In the genomic region with DNA sequence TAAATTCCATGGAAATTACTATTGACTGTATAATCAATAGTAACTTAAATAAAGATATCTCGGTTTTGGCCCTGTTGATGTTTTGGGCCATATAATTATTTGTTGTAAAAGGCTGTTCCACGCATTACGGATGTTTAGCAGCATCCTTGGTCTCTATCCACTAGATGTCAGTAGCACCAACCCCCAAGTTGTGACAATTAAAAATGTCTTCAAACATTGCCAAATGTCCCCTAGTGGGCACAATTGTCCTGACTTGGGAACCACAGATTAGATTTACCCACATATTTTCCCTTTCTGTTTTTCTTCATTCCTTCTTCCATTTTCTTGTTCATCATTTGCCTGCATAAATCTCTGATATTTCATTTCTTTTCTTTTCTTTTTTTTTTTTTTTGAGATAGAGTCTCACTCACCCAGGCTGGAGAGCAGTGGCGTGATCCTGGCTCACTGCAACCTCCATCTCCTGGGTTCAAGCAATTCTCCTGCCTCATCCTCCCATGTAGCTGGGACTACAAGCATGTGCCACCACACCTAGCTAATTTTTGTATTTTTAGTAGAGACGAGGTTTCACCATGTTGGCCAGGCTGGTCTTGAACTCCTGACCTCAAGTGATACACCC, we compare ENCODE assay signal across 8 cellular contexts. TPM values are rescaled to one million over a fixed set of nuclear protein-coding genes. Genes with fewer than 3 reads are reported as not detected.
DNase-seq lines count a peak whose midpoint lies in the region; ATAC-seq, FAIRE-seq and TF ChIP-seq lines count a peak whose summit lies in the region.

No MANE protein-coding gene starts in this region.

- TF ChIP-seq POLR2A in prostate gland (IDR thresholded peaks at IDR 0.05): no peak

- FAIRE-seq in RCC 7860 (lab: Jason Lieb, UNC): peak; percentile 85

- H3K27me3 Mint-ChIP-seq in activated T-cell treated with anti-CD3 and anti-CD28 coated beads, Interleukin-2, amount 50 U/mL, for 72 hours (ENCODE audit: low read depth): peaks cover 31% of the 10 kb centered on the region
- peaks cover 55% of the 10 kb centered on the region for H3K27me3 Mint-ChIP-seq in activated T-cell treated with anti-CD3 and anti-CD28 coated beads, Interleukin-2, amount 50 U/mL, for 24 hours

- H3K4me3 ChIP-seq in epithelial cell of esophagus (ENCODE audit: low read length) (no peak overlapping the region), prostate gland (no peak overlapping the region)

- H3K4me1 Mint-ChIP-seq in activated T-cell treated with anti-CD3 and anti-CD28 coated beads, Interleukin-2, amount 50 U/mL, for 72 hours (ENCODE audit: low read depth): no peaks in the 10 kb centered on the region
- H3K4me1 Mint-ChIP-seq in activated T-cell treated with anti-CD3 and anti-CD28 coated beads, Interleukin-2, amount 50 U/mL, for 24 hours (ENCODE audit: low read depth): peaks cover 1% of the 10 kb centered on the region

- no peaks in the 10 kb centered on the region for H3K9me3 ChIP-seq in prostate gland

- H3K27ac Mint-ChIP-seq in activated T-cell treated with anti-CD3 and anti-CD28 coated beads, Interleukin-2, amount 50 U/mL, for 72 hours: no peak overlapping the region
- no peak overlapping the region for H3K27ac Mint-ChIP-seq in activated T-cell treated with anti-CD3 and anti-CD28 coated beads, Interleukin-2, amount 50 U/mL, for 24 hours

- peak; percentile 18 to 22 for DNase-seq in activated T-cell treated with anti-CD3 and anti-CD28 coated beads, Interleukin-2, amount 50 U/mL, for 72 hours
- no peak for DNase-seq in activated T-cell treated with anti-CD3 and anti-CD28 coated beads, Interleukin-2, amount 50 U/mL, for 24 hours
- DNase-seq in HS-27A (ENCODE audit: low read depth): peak; percentile 39
- peak; percentile 49 for DNase-seq in RCC 7860 (ENCODE audit: low spot score)
- DNase-seq in epithelial cell of esophagus (ENCODE audit: low read depth): peak; percentile 60
- DNase-seq in prostate gland (ENCODE audit: low spot score): no peak

- H3K36me3 ChIP-seq in prostate gland: no peaks in the 10 kb centered on the region

- H3K9me3 Mint-ChIP-seq in activated T-cell treated with anti-CD3 and anti-CD28 coated beads, Interleukin-2, amount 50 U/mL, for 72 hours: no peaks in the 10 kb centered on the region
- H3K9me3 Mint-ChIP-seq in activated T-cell treated with anti-CD3 and anti-CD28 coated beads, Interleukin-2, amount 50 U/mL, for 24 hours: no peaks in the 10 kb centered on the region

- H3K4me1 ChIP-seq in prostate gland (replicated peaks): no peaks in the 10 kb centered on the region

- no peak overlapping the region for H3K4me3 Mint-ChIP-seq in activated T-cell treated with anti-CD3 and anti-CD28 coated beads, Interleukin-2, amount 50 U/mL, for 72 hours
- H3K4me3 Mint-ChIP-seq in activated T-cell treated with anti-CD3 and anti-CD28 coated beads, Interleukin-2, amount 50 U/mL, for 24 hours: no peak overlapping the region

- peak; percentile 52 to 68 for ATAC-seq in activated T-cell treated with anti-CD3 and anti-CD28 coated beads, Interleukin-2, amount 50 U/mL, for 72 hours (replicated peaks in 1 of 2)
- no peak for ATAC-seq in GM21723 (IDR thresholded peaks at IDR 0.05; ENCODE audit: unreplicated experiment)
- no peak for ATAC-seq in HG03439 (IDR thresholded peaks at IDR 0.05; ENCODE audit: unreplicated experiment)

- intact Hi-C loops in prostate gland (cut with DNase I): no loop called here

- H3K27me3 ChIP-seq in prostate gland (replicated peaks; ENCODE audit: insufficient read depth): no peaks in the 10 kb centered on the region

- TF ChIP-seq CTCF in epithelial cell of esophagus (IDR thresholded peaks at IDR 0.05; ENCODE audit: insufficient read depth, low read depth, low read length, missing control alignments): peak; percentile 64
- peak in 3 of 4 experiments; percentile 7 to 45 (median 20) for TF ChIP-seq CTCF in prostate gland (IDR thresholded peaks at IDR 0.05)

- no peak overlapping the region for H3K27ac ChIP-seq in prostate gland

- WGBS in prostate gland: 56% methylated on average over 5 of the region's 5 CpGs

- H3K36me3 Mint-ChIP-seq in activated T-cell treated with anti-CD3 and anti-CD28 coated beads, Interleukin-2, amount 50 U/mL, for 72 hours (ENCODE audit: insufficient read depth in 2 of 2): peaks cover 0 to 1% of the 10 kb centered on the region in 2 donors
- H3K36me3 Mint-ChIP-seq in activated T-cell treated with anti-CD3 and anti-CD28 coated beads, Interleukin-2, amount 50 U/mL, for 24 hours (ENCODE audit: low read depth): no peaks in the 10 kb centered on the region

RNA-seq across cellular contexts. Expression of gene WFDC8, which starts 13.6 kb away (rescaled TPM):
- not detected for total RNA-seq in activated T-cell treated with anti-CD3 and anti-CD28 coated beads, Interleukin-2, amount 50 U/mL, for 72 hours
- total RNA-seq in prostate gland: not detected

RNA-seq across cellular contexts. Expression of gene WFDC10A, which starts 36.9 kb away (rescaled TPM):
- not detected for total RNA-seq in activated T-cell treated with anti-CD3 and anti-CD28 coated beads, Interleukin-2, amount 50 U/mL, for 72 hours
- not detected for total RNA-seq in prostate gland

RNA-seq across cellular contexts. Expression of gene WFDC9, which starts 38.4 kb away (rescaled TPM):
- not detected for total RNA-seq in activated T-cell treated with anti-CD3 and anti-CD28 coated beads, Interleukin-2, amount 50 U/mL, for 72 hours
- total RNA-seq in prostate gland: not detected

RNA-seq across cellular contexts. Expression of gene EPPIN, which starts 45.5 kb away (rescaled TPM):
- total RNA-seq in activated T-cell treated with anti-CD3 and anti-CD28 coated beads, Interleukin-2, amount 50 U/mL, for 72 hours: not detected
- total RNA-seq in prostate gland: 100 to 1,000 TPM in 1 of 2 donors, not detected in 1; 137 TPM

RNA-seq across cellular contexts. Expression of gene WFDC6, which starts 53.4 kb away (rescaled TPM):
- total RNA-seq in activated T-cell treated with anti-CD3 and anti-CD28 coated beads, Interleukin-2, amount 50 U/mL, for 72 hours: not detected
- 10 to 100 TPM in 1 of 2 donors, not detected in 1; 34.8 TPM for total RNA-seq in prostate gland

Comparison
In these comparisons a context has a peak if more than half of its experiments do, and no peak if none do; other contexts are left out.
1. DNase-seq: peak in activated T-cell treated with anti-CD3 and anti-CD28 coated beads, Interleukin-2, amount 50 U/mL, for 72 hours (2 of 2), HS-27A (single experiment), RCC 7860 (single experiment) and epithelial cell of esophagus (single experiment); none in activated T-cell treated with anti-CD3 and anti-CD28 coated beads, Interleukin-2, amount 50 U/mL, for 24 hours (single experiment) and prostate gland (single experiment).
2. ATAC-seq: peak in activated T-cell treated with anti-CD3 and anti-CD28 coated beads, Interleukin-2, amount 50 U/mL, for 72 hours (2 of 2); none in GM21723 (single experiment) and HG03439 (single experiment).